1 cellular context compared by ENCODE assay signal in the genomic region with DNA sequence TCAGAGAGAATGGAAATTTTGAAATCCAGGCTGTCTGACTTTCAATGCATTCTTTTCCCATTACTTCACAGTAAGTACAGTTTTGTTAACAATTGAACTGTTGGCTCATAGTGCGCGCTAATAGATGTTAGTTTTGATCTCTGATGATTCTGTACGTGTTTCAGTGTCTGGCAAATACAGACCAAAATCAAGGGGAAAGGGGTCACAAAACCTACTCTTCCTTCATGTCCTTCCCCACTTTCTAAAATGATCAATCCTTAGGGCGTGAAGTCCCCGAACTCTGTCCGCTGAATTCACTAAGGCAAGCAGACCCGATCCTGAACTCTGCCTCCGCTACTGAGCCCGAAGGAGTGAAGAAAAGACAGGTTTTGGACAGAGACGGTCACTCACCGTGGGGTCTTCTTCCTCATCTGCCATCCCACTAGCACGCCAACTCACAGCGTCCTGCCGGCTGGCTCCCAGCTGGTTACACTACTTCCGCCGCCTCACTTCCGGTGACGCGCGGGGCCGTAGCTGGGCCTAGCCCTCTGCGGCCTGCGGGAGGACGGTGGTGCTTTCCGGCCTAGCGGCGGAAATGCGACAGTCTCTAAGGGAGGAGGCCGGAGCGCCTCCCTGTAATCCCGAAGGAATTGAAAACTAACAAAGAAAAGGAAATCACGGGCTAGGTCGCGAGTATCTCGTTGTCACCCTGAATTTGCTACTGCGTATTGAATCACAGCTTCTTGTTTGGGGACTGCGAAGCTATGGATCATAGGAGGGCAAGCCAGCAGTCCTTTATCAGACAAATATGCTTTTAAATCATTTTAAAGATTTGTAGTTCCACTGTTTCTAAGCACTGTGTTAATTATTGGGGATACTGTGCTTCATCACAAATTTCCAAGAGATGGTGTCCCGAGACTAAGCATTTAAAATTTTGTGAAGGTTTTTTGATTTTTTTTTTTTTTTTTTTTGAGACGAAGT.
TF ChIP-seq lines count a peak whose summit lies in the region.

A gene with protein sequence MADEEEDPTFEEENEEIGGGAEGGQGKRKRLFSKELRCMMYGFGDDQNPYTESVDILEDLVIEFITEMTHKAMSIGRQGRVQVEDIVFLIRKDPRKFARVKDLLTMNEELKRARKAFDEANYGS (minus strand): TSS at position 473 of the 960 bp plus-strand sequence. CDS start 56 bp downstream, at position 417.

TF ChIP-seq in HepG2, 621 proteins besides CTCF, POLR2A, EP300 and RAD21 (continued from another document and continues in another):
- no peak for TF ChIP-seq ZNF10 (CRISPR knock-in tag; IDR thresholded peaks at IDR 0.05; ENCODE audit: borderline replicate concordance, low read depth)
- no peak for TF ChIP-seq ZSCAN20 (CRISPR knock-in tag; IDR thresholded peaks at IDR 0.05; ENCODE audit: borderline replicate concordance)
- TF ChIP-seq SIN3A (IDR thresholded peaks at IDR 0.05; ENCODE audit: borderline replicate concordance, low read depth, low read length): peak; percentile 96
- no peak for TF ChIP-seq TBX3 (IDR thresholded peaks at IDR 0.05; ENCODE audit: borderline replicate concordance)
- no peak for TF ChIP-seq ARHGAP35 (CRISPR knock-in tag; IDR thresholded peaks at IDR 0.05; ENCODE audit: borderline replicate concordance)
- no peak for TF ChIP-seq HMG20B (CRISPR knock-in tag; conservative IDR thresholded peaks at IDR 0.05)
- TF ChIP-seq AGO2 (optimal IDR thresholded peaks at IDR 0.05; ENCODE audit: low read depth, low read length): no peak
- peak; percentile 63 for TF ChIP-seq SP2 (CRISPR knock-in tag; IDR thresholded peaks at IDR 0.05)
- TF ChIP-seq ZNF33A (CRISPR knock-in tag; IDR thresholded peaks at IDR 0.05; ENCODE audit: borderline replicate concordance): no peak
- TF ChIP-seq, protein P1, sequence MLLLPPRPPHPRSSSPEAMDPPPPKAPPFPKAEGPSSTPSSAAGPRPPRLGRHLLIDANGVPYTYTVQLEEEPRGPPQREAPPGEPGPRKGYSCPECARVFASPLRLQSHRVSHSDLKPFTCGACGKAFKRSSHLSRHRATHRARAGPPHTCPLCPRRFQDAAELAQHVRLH (CRISPR knock-in tag; IDR thresholded peaks at IDR 0.05; ENCODE audit: borderline replicate concordance, low read depth): peak; percentile 73; the same call in 1 of the 2 replicates
- TF ChIP-seq ZNF432 (CRISPR knock-in tag; IDR thresholded peaks at IDR 0.05; ENCODE audit: borderline replicate concordance): no peak
- TF ChIP-seq SNAPC2 (CRISPR knock-in tag; IDR thresholded peaks at IDR 0.05): no peak
- no peak for TF ChIP-seq ZBTB7A (CRISPR knock-in tag; IDR thresholded peaks at IDR 0.05)
- TF ChIP-seq IRF2 (CRISPR knock-in tag; IDR thresholded peaks at IDR 0.05): peak; percentile 86
- TF ChIP-seq MIXL1 (CRISPR knock-in tag; IDR thresholded peaks at IDR 0.05): peak; percentile 73
- TF ChIP-seq TGIF2 (CRISPR knock-in tag; IDR thresholded peaks at IDR 0.05): peak; percentile 91
- TF ChIP-seq ZNF337 (CRISPR knock-in tag; IDR thresholded peaks at IDR 0.05; ENCODE audit: borderline replicate concordance, low read depth): no peak
- TF ChIP-seq, protein P2, sequence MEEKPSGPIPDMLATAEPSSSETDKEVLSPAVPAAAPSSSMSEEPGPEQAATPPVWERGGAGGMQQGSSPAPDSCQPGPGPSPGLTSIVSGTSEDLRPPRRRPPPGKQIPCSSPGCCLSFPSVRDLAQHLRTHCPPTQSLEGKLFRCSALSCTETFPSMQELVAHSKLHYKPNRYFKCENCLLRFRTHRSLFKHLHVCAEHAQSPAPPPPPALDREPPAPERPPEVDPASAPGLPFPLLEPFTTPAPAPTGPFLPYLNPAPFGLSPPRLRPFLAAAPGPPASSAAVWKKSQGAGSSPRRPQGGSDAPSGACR (CRISPR knock-in tag; IDR thresholded peaks at IDR 0.05): no peak
- TF ChIP-seq, protein P3, sequence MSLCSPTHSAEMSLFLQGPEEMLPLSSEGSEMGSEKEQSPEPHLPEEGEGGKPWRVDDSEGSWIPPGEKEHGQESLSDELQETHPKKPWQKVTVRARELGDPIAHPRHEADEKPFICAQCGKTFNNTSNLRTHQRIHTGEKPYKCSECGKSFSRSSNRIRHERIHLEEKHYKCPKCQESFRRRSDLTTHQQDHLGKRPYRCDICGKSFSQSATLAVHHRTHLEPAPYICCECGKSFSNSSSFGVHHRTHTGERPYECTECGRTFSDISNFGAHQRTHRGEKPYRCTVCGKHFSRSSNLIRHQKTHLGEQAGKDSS (CRISPR knock-in tag; IDR thresholded peaks at IDR 0.05; ENCODE audit: borderline replicate concordance, low read depth): peak; percentile 56; the same call in 1 of the 2 replicates
- TF ChIP-seq ZNF333 (CRISPR knock-in tag; IDR thresholded peaks at IDR 0.05; ENCODE audit: borderline replicate concordance): no peak
- peak; percentile 24; the same call in 1 of the 2 replicates for TF ChIP-seq SP5 (CRISPR knock-in tag; IDR thresholded peaks at IDR 0.05; ENCODE audit: borderline replicate concordance, low read depth)
- TF ChIP-seq, protein P4, sequence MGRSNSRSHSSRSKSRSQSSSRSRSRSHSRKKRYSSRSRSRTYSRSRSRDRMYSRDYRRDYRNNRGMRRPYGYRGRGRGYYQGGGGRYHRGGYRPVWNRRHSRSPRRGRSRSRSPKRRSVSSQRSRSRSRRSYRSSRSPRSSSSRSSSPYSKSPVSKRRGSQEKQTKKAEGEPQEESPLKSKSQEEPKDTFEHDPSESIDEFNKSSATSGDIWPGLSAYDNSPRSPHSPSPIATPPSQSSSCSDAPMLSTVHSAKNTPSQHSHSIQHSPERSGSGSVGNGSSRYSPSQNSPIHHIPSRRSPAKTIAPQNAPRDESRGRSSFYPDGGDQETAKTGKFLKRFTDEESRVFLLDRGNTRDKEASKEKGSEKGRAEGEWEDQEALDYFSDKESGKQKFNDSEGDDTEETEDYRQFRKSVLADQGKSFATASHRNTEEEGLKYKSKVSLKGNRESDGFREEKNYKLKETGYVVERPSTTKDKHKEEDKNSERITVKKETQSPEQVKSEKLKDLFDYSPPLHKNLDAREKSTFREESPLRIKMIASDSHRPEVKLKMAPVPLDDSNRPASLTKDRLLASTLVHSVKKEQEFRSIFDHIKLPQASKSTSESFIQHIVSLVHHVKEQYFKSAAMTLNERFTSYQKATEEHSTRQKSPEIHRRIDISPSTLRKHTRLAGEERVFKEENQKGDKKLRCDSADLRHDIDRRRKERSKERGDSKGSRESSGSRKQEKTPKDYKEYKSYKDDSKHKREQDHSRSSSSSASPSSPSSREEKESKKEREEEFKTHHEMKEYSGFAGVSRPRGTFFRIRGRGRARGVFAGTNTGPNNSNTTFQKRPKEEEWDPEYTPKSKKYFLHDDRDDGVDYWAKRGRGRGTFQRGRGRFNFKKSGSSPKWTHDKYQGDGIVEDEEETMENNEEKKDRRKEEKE (IDR thresholded peaks at IDR 0.05): no peak
- TF ChIP-seq NFIB (CRISPR knock-in tag; IDR thresholded peaks at IDR 0.05; ENCODE audit: borderline replicate concordance): no peak
- TF ChIP-seq, protein P5, sequence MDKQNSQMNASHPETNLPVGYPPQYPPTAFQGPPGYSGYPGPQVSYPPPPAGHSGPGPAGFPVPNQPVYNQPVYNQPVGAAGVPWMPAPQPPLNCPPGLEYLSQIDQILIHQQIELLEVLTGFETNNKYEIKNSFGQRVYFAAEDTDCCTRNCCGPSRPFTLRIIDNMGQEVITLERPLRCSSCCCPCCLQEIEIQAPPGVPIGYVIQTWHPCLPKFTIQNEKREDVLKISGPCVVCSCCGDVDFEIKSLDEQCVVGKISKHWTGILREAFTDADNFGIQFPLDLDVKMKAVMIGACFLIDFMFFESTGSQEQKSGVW (CRISPR knock-in tag; IDR thresholded peaks at IDR 0.05; ENCODE audit: borderline replicate concordance): peak; percentile 89; the same call in 1 of the 2 replicates
- peak; percentile 97 for TF ChIP-seq ZNF501 (CRISPR knock-in tag; IDR thresholded peaks at IDR 0.05)
- TF ChIP-seq GFI1 (CRISPR knock-in tag; IDR thresholded peaks at IDR 0.05; ENCODE audit: borderline replicate concordance): no peak
- TF ChIP-seq SALL1 (CRISPR knock-in tag; IDR thresholded peaks at IDR 0.05): peak; percentile 92
- TF ChIP-seq, protein P6, sequence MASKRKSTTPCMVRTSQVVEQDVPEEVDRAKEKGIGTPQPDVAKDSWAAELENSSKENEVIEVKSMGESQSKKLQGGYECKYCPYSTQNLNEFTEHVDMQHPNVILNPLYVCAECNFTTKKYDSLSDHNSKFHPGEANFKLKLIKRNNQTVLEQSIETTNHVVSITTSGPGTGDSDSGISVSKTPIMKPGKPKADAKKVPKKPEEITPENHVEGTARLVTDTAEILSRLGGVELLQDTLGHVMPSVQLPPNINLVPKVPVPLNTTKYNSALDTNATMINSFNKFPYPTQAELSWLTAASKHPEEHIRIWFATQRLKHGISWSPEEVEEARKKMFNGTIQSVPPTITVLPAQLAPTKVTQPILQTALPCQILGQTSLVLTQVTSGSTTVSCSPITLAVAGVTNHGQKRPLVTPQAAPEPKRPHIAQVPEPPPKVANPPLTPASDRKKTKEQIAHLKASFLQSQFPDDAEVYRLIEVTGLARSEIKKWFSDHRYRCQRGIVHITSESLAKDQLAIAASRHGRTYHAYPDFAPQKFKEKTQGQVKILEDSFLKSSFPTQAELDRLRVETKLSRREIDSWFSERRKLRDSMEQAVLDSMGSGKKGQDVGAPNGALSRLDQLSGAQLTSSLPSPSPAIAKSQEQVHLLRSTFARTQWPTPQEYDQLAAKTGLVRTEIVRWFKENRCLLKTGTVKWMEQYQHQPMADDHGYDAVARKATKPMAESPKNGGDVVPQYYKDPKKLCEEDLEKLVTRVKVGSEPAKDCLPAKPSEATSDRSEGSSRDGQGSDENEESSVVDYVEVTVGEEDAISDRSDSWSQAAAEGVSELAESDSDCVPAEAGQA (IDR thresholded peaks at IDR 0.05; ENCODE audit: low read depth): peak; percentile 84; the same call in 1 of the 2 replicates
- TF ChIP-seq, protein P6 (CRISPR knock-in tag; IDR thresholded peaks at IDR 0.05; ENCODE audit: borderline replicate concordance): no peak; the same call in 1 of the 2 replicates
- TF ChIP-seq, protein P7, sequence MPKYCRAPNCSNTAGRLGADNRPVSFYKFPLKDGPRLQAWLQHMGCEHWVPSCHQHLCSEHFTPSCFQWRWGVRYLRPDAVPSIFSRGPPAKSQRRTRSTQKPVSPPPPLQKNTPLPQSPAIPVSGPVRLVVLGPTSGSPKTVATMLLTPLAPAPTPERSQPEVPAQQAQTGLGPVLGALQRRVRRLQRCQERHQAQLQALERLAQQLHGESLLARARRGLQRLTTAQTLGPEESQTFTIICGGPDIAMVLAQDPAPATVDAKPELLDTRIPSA (CRISPR knock-in tag; IDR thresholded peaks at IDR 0.05; ENCODE audit: borderline replicate concordance): no peak
- TF ChIP-seq, protein P8, sequence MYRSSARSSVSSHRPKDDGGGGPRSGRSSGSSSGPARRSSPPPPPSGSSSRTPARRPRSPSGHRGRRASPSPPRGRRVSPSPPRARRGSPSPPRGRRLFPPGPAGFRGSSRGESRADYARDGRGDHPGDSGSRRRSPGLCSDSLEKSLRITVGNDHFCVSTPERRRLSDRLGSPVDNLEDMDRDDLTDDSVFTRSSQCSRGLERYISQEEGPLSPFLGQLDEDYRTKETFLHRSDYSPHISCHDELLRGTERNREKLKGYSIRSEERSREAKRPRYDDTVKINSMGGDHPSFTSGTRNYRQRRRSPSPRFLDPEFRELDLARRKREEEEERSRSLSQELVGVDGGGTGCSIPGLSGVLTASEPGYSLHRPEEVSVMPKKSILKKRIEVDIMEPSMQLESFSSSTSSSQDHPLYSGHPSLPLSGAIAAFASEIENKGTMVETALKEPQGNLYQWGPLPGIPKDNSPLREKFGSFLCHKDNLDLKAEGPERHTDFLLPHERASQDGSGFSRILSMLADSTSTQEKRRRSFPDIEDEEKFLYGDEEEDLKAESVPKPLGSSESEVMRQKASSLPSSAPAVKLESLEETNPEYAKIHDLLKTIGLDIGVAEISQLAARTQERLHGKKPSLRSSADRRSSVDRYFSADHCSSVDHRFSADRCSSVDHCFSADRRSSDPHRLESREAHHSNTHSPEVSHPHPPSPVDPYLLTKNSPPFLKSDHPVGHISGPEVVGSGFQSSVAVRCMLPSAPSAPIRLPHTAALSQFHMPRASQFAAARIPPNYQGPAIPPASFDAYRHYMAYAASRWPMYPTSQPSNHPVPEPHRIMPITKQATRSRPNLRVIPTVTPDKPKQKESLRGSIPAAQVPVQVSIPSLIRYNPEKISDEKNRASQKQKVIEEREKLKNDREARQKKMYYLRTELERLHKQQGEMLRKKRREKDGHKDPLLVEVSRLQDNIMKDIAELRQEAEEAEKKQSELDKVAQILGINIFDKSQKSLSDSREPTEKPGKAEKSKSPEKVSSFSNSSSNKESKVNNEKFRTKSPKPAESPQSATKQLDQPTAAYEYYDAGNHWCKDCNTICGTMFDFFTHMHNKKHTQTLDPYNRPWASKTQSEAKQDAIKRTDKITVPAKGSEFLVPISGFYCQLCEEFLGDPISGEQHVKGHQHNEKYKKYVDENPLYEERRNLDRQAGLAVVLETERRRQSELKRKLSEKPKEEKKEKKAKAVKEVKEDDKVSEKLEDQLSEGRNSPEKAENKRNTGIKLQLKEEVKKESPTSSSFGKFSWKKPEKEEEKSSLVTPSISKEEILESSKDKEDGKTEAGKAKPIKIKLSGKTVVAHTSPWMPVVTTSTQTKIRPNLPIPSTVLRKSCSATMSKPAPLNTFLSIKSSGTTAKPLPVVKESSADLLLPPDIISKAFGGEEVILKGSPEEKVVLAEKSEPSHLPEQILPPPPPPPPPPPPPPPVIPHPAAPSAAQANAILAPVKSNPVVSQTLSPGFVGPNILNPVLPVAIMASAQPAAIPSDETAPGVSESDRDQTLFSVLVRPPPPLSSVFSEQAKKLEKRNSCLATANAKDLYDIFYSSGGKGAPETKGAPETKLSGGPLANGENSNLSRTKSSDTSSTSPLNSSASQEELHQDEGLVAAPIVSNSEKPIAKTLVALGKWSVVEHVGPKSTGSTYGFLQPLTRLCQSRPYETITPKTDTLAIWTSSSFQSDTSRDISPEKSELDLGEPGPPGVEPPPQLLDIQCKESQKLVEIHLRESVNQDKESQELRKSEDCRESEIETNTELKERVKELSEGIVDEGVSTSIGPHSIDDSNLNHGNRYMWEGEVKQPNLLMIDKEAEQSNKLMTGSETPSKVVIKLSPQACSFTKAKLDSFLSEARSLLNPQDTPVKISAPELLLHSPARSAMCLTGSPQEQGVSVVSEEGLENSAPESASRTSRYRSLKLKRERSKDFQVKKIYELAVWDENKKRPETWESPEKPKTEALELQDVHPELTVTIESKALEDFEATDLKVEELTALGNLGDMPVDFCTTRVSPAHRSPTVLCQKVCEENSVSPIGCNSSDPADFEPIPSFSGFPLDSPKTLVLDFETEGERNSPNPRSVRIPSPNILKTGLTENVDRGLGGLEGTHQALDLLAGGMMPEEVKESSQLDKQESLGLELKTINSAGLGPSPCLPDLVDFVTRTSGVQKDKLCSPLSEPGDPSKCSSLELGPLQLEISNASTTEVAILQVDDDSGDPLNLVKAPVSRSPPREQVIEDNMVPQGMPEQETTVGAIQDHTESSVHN (CRISPR knock-in tag; IDR thresholded peaks at IDR 0.05): no peak
